Comparison of ENCODE assay signal across 27 cellular contexts in the genomic region with DNA sequence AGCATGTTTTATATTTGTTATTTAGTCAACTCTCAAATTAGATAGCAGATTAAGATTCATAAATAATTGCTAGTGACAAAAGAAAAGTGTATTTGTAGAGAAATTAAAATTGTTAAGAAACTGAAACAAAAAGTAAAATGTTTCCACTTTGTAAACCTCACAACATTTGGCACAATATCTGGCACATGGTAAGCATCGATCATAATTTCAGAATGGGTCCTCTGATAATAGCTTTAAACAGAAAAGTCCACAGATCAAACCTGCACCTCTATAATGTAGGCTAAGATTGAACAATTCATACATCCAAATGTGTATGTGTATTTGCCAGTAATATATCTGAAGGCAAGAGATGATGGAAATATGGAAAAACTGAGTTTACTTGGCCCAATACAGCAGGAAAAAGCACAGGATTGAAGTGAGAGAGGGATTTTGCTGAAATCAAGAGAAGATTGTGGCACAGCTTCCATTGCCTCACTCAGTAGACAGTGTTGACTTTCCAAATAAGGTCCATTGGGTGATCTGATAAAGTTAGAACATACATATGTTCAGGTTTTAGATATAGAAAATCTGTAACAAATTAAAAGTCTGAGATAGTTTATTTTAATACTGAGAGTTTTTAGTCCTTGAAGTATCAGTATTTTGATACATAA. TPM values are rescaled to one million over a fixed set of nuclear protein-coding genes. Genes with fewer than 3 reads are reported as not detected.
DNase-seq lines count a peak whose midpoint lies in the region; ATAC-seq and FAIRE-seq lines count a peak whose summit lies in the region.
"Had no signal": no experiment of that assay in that cellular context is flagged by ENCODE, and none has a peak within 500 bp of the region (broad histone marks: within the 10 kb centered on the region; RNA-seq: fewer than 3 reads in every experiment).

No MANE protein-coding gene starts in this region.

- no peak overlapping the region for H3K23ac ChIP-seq in mesenchymal stem cell (ENCODE audit: low read length in 2 of 2)

- H3K36me3 ChIP-seq in ACC112 (ENCODE audit: insufficient read depth, low read length) (no peaks in the 10 kb centered on the region), mesenchymal stem cell (ENCODE audit: control insufficient read depth in 1 of 2, insufficient read depth in 2 of 2, low read depth in 1 of 2, low read length in 2 of 2) (no peaks in the 10 kb centered on the region)
- H3K36me3 ChIP-seq: BE2C, uterus had no signal

- peak; percentile 71 for FAIRE-seq in frontal cortex (lab: Jason Lieb, UNC)
- FAIRE-seq: A549, HTR-8/SVneo had no signal

- H3K4me1 ChIP-seq in ACC112 (ENCODE audit: control insufficient read depth, insufficient read depth, low read length, unreplicated experiment) = peaks cover 44% of the 10 kb centered on the region
- H3K4me1 ChIP-seq in mesenchymal stem cell (ENCODE audit: control insufficient read depth, insufficient read depth, low read depth, low read length) = peaks cover 3% of the 10 kb centered on the region
- H3K4me1 ChIP-seq: A549, BE2C, foreskin keratinocyte, psoas muscle, uterus had no signal

- H3K9me3 Mint-ChIP-seq in activated CD4-positive, alpha-beta T cell treated with anti-CD3 and anti-CD28 coated beads, Interleukin-2, amount 10 ng/mL, durations not matched to agents 24 days and 14 days = no peaks in the 10 kb centered on the region
- H3K9me3 Mint-ChIP-seq: activated T-helper 17 cell treated with anti-CD3 and anti-CD28 coated beads, Interleukin-2, amount 50 U/mL, for 72 hours had no signal

- no peaks in the 10 kb centered on the region for H3K27me3 ChIP-seq in ACC112 (ENCODE audit: insufficient read depth, low read length)
- no peaks in the 10 kb centered on the region for H3K27me3 ChIP-seq in mesenchymal stem cell (ENCODE audit: control insufficient read depth in 1 of 2, insufficient read depth in 1 of 2, low read length in 2 of 2)
- H3K27me3 ChIP-seq: BE2C, foreskin keratinocyte, uterus had no signal

- no peak overlapping the region for H4K8ac ChIP-seq in mesenchymal stem cell (ENCODE audit: low read length)

- H3K14ac ChIP-seq in mesenchymal stem cell (ENCODE audit: low read length in 2 of 2) = no peak overlapping the region

- WGBS in mesenchymal stem cell = 100% methylated on average over 1 of the region's 1 CpG

- no peak overlapping the region for H2BK120ac ChIP-seq in mesenchymal stem cell (ENCODE audit: low read depth, low read length)

- no peaks in the 10 kb centered on the region for H3K79me2 ChIP-seq in ACC112 (ENCODE audit: control insufficient read depth, insufficient read depth, low read length, unreplicated experiment)

- peaks cover 8% of the 10 kb centered on the region for H3K79me1 ChIP-seq in mesenchymal stem cell (replicated peaks; ENCODE audit: low read length, poor library complexity, severe bottlenecking)

- no peaks in the 10 kb centered on the region for H3K36me3 Mint-ChIP-seq in activated CD4-positive, alpha-beta T cell treated with anti-CD3 and anti-CD28 coated beads, Interleukin-2, amount 10 ng/mL, durations not matched to agents 24 days and 14 days (ENCODE audit: low read depth)
- H3K36me3 Mint-ChIP-seq: activated naive CD4-positive, alpha-beta T cell treated with anti-CD3 and anti-CD28 coated beads, Interleukin-2, amount 50 U/mL, for 72 hours had no signal

- H3K4me3 ChIP-seq in ACC112 (ENCODE audit: low read depth, low read length) (peak overlapping the region; percentile 74), mesenchymal stem cell (ENCODE audit: insufficient read depth in 1 of 2, low read depth in 1 of 2, low read length in 2 of 2) (peak overlapping the region in 1 of 2 experiments; percentile 49)
- H3K4me3 ChIP-seq: A549, lung, psoas muscle, uterus had no signal

- H3K4me1 Mint-ChIP-seq in activated CD4-positive, alpha-beta T cell treated with anti-CD3 and anti-CD28 coated beads, Interleukin-2, amount 10 ng/mL, durations not matched to agents 24 days and 14 days = no peaks in the 10 kb centered on the region
- H3K4me1 Mint-ChIP-seq: activated T-helper 17 cell treated with anti-CD3 and anti-CD28 coated beads, Interleukin-2, amount 50 U/mL, for 72 hours had no signal

- H3K18ac ChIP-seq in mesenchymal stem cell (ENCODE audit: low read depth in 1 of 2, low read length in 2 of 2) = no peak overlapping the region

- H2AK5ac ChIP-seq in mesenchymal stem cell (ENCODE audit: low read length, severe bottlenecking) = no peak overlapping the region

- no peak overlapping the region for H2BK12ac ChIP-seq in mesenchymal stem cell (ENCODE audit: low read length in 2 of 2)

- peak overlapping the region; percentile 99 for H2AFZ ChIP-seq in ACC112 (ENCODE audit: low read length, unreplicated experiment)
- no peak overlapping the region for H2AFZ ChIP-seq in mesenchymal stem cell (ENCODE audit: low read depth, low read length)

- intact Hi-C loops in activated CD4-positive, alpha-beta T cell treated with anti-CD3 and anti-CD28 coated beads, Interleukin-2, amount 10 ng/mL, durations not matched to agents 24 days and 14 days (cut with micrococcal nuclease) = no loop called here

- no peak overlapping the region for H3K4ac ChIP-seq in mesenchymal stem cell (ENCODE audit: low read depth in 1 of 2, low read length in 2 of 2)

- no peaks in the 10 kb centered on the region for H3K27me3 Mint-ChIP-seq in activated CD4-positive, alpha-beta T cell treated with anti-CD3 and anti-CD28 coated beads, Interleukin-2, amount 10 ng/mL, durations not matched to agents 24 days and 14 days
- H3K27me3 Mint-ChIP-seq: activated T-helper 17 cell treated with anti-CD3 and anti-CD28 coated beads, Interleukin-2, amount 50 U/mL, for 72 hours had no signal

- H3K9ac ChIP-seq in mesenchymal stem cell (ENCODE audit: low read length) = peak overlapping the region; percentile 79

- H2BK15ac ChIP-seq in mesenchymal stem cell (ENCODE audit: low read depth, poor library complexity, severe bottlenecking) = no peak overlapping the region

- no peak overlapping the region for H3K4me2 ChIP-seq in mesenchymal stem cell (ENCODE audit: low read length, poor library complexity, severe bottlenecking)
- H3K4me2 ChIP-seq: A549 had no signal

- no peaks in the 10 kb centered on the region for H3K9me3 ChIP-seq in mesenchymal stem cell (ENCODE audit: control insufficient read depth, low read length)
- H3K9me3 ChIP-seq: A549, BE2C, psoas muscle, uterus had no signal

- ATAC-seq in GM18502 (IDR thresholded peaks at IDR 0.05; ENCODE audit: poor library complexity, unreplicated experiment) (no peak), GM21381 (IDR thresholded peaks at IDR 0.05; ENCODE audit: unreplicated experiment) (no peak)
- ATAC-seq: A549; activated naive CD4-positive, alpha-beta T cell treated with anti-CD3 and anti-CD28 coated beads, Interleukin-2, amount 50 U/mL, for 72 hours; activated T-helper 17 cell treated with anti-CD3 and anti-CD28 coated beads, Interleukin-2, amount 50 U/mL, for 72 hours; foreskin keratinocyte; psoas muscle; SK-N-SH treated with all-trans-retinoic acid at 6 μM for 48 hours had no signal

- H2BK5ac ChIP-seq in mesenchymal stem cell (ENCODE audit: low read depth, low read length, poor library complexity, severe bottlenecking) = no peak overlapping the region

- H3K4me3 Mint-ChIP-seq in activated CD4-positive, alpha-beta T cell treated with anti-CD3 and anti-CD28 coated beads, Interleukin-2, amount 10 ng/mL, durations not matched to agents 24 days and 14 days = no peak overlapping the region
- H3K4me3 Mint-ChIP-seq: activated T-helper 17 cell treated with anti-CD3 and anti-CD28 coated beads, Interleukin-2, amount 50 U/mL, for 72 hours had no signal

- no peak overlapping the region for H3K27ac Mint-ChIP-seq in activated CD4-positive, alpha-beta T cell treated with anti-CD3 and anti-CD28 coated beads, Interleukin-2, amount 10 ng/mL, durations not matched to agents 24 days and 14 days
- H3K27ac Mint-ChIP-seq: activated naive CD4-positive, alpha-beta T cell treated with anti-CD3 and anti-CD28 coated beads, Interleukin-2, amount 50 U/mL, for 72 hours; activated T-helper 17 cell treated with anti-CD3 and anti-CD28 coated beads, Interleukin-2, amount 50 U/mL, for 72 hours had no signal

- H3K27ac ChIP-seq in ACC112 (ENCODE audit: low read depth, low read length) (peak overlapping the region; percentile 52), mesenchymal stem cell (ENCODE audit: low read length, poor library complexity, severe bottlenecking) (no peak overlapping the region)
- H3K27ac ChIP-seq: A549, psoas muscle, uterus had no signal

- H4K91ac ChIP-seq in mesenchymal stem cell (ENCODE audit: low read length) = no peak overlapping the region

- DNase-seq in OCI-M1 (lab: John Stamatoyannopoulos, UW) (peak; percentile 74), frontal cortex (ENCODE audit: low spot score in 2 of 2) (no peak), mesenchymal stem cell (no peak), foreskin melanocyte (no peak)
- DNase-seq in activated CD4-positive, alpha-beta T cell treated with anti-CD3 and anti-CD28 coated beads, Interleukin-2, amount 10 ng/mL, durations not matched to agents 24 days and 14 days = no peak
- DNase-seq: BE2C; cerebellar nuclear complex; foreskin keratinocyte; GF-D8; GOT3; hypothalamus; MV-4-11; NCI-H1694 treated with DMSO at 0.1 percent for 48 hours; NCI-H69; psoas muscle; small intestine; stimulated activated CD4-positive, alpha-beta T cell treated with anti-CD3 and anti-CD28 coated beads, Interleukin-1b, Interleukin-23, amount 100 ng/mL, for 48 hours; uterus had no signal

RNA-seq across cellular contexts. Expression of a gene that starts 39.4 kb away (rescaled TPM):
- total RNA-seq in frontal cortex = 3.3 TPM
- 4.2 TPM for polyA plus RNA-seq in mesenchymal stem cell (2013, experiment 1 of 2)
- polyA plus RNA-seq in mesenchymal stem cell (2013, experiment 2 of 2) = 3.8 TPM
- total RNA-seq in activated CD4-positive, alpha-beta T cell treated with anti-CD3 and anti-CD28 coated beads, Interleukin-2, amount 10 ng/mL, durations not matched to agents 24 days and 14 days = not detected in 2 replicates
